In the genomic region with DNA sequence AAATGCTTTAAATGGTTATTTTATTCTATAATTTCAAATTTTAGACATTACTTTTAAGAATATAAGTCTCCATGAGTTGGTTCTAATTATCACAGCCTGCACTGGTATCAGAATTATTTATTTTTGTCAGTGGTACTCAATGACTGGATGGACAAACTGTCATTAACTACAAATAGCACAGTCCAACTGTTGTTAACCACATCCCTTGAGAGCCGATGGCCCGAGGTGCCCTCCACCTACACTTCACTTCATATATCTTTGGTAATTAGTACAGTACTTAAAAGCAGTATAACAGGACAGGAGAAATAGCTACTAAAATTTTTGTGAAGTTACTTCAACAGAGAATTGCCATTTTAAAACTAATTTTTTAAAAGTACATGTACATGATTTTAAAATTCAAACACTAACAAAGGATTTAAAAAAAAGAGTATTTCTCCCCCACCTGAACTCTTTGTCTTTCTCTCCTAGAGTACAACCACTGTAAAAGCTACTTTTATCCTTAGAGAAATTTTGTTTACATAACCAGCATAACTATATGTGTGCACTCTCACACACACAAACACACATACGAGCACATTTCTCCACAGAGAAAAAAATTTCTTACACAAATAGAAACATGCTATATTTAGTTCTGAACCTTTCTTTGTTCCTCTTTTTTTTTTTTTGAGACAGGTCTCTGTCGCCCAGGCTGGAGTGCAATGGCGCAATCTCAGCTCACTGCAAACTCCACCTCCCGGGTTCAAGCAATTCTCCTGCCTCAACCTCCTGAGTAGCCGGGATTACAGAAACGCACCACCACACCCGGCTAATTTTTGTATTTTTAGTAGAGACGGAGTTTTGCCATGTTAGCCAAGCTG, we compare ENCODE assay signal across 9 cellular contexts. TPM values are rescaled to one million over a fixed set of nuclear protein-coding genes. Genes with fewer than 3 reads are reported as not detected.
DNase-seq lines count a peak whose midpoint lies in the region; ATAC-seq and TF ChIP-seq lines count a peak whose summit lies in the region.
"Had no signal": no experiment of that assay in that cellular context is flagged by ENCODE, and none has a peak within 500 bp of the region (broad histone marks: within the 10 kb centered on the region; RNA-seq: fewer than 3 reads in every experiment).

No MANE protein-coding gene starts in this region.

- H3K36me3 Mint-ChIP-seq in mesothelial cell of epicardium, result peaks cover 32% of the 10 kb centered on the region
- H3K36me3 Mint-ChIP-seq in GM23338 (ENCODE audit: low read depth), result peaks cover 5% of the 10 kb centered on the region; the same call in 2 of the 3 replicates
- peaks cover 59% of the 10 kb centered on the region for H3K36me3 Mint-ChIP-seq in nephron progenitor cell (ENCODE audit: low read depth)

- H3K27ac ChIP-seq in GM23338 (ENCODE audit: low read depth), result no peak overlapping the region

- H3K4me1 Mint-ChIP-seq in mesothelial cell of epicardium (peaks cover 40% of the 10 kb centered on the region), GM23338 (peaks cover 2% of the 10 kb centered on the region; the same call in 2 of the 3 replicates), nephron progenitor cell (peaks cover 16% of the 10 kb centered on the region)

- TF ChIP-seq CTCF in mesothelial cell of epicardium (IDR thresholded peaks at IDR 0.05; ENCODE audit: unreplicated experiment) (no peak), GM23338 (conservative IDR thresholded peaks at IDR 0.05; ENCODE audit: low read depth in 2 of 2) (no peak), nephron progenitor cell (IDR thresholded peaks at IDR 0.05) (no peak)

- H3K4me3 ChIP-seq in GM23338, result no peak overlapping the region

- H2AFZ ChIP-seq in GM23338, result no peak overlapping the region

- no peaks in the 10 kb centered on the region for H3K4me1 ChIP-seq in GM23338 (ENCODE audit: insufficient read depth)

- H3K27ac Mint-ChIP-seq in mesothelial cell of epicardium, result peak overlapping the region; percentile 13
- H3K27ac Mint-ChIP-seq in GM23338, result no peak overlapping the region
- H3K27ac Mint-ChIP-seq in nephron progenitor cell, result no peak overlapping the region

- no peaks in the 10 kb centered on the region for H3K79me2 ChIP-seq in GM23338 (replicated peaks; ENCODE audit: insufficient read depth)

- no peak overlapping the region for H3K4me2 ChIP-seq in GM23338

- no peaks in the 10 kb centered on the region for H3K36me3 ChIP-seq in GM23338 (ENCODE audit: insufficient read depth)

- peak; percentile 73 for ATAC-seq in GM18909 (IDR thresholded peaks at IDR 0.05; ENCODE audit: poor library complexity, unreplicated experiment)
- peak; percentile 72 for ATAC-seq in HG02642 (IDR thresholded peaks at IDR 0.05; ENCODE audit: poor library complexity, unreplicated experiment)
- ATAC-seq in GM23338, result no peak

- no peaks in the 10 kb centered on the region for H3K9me2 ChIP-seq in GM23338 (ENCODE audit: insufficient read depth)

- H4K20me1 ChIP-seq in GM23338 (replicated peaks; ENCODE audit: insufficient read depth), result no peaks in the 10 kb centered on the region

- H3F3A ChIP-seq in GM23338 (replicated peaks; ENCODE audit: low read depth), result no peaks in the 10 kb centered on the region

- H3K4me3 Mint-ChIP-seq in mesothelial cell of epicardium (no peak overlapping the region), GM23338 (no peak overlapping the region), nephron progenitor cell (no peak overlapping the region)

- H3K9me3 Mint-ChIP-seq in mesothelial cell of epicardium (peaks cover 16% of the 10 kb centered on the region), GM23338 (peaks cover 11% of the 10 kb centered on the region), nephron progenitor cell (peaks cover 21% of the 10 kb centered on the region)

- DNase-seq in NAMALWA (ENCODE audit: low spot score), result peak; percentile 40
- no peak for DNase-seq in mesothelial cell of epicardium (ENCODE audit: low spot score in 2 of 2, unreplicated experiment in 2 of 2)
- no peak for DNase-seq in GM23338 (ENCODE audit: low spot score)
- no peak for DNase-seq in NCI-H2171 treated with DMSO at 0.1 percent for 48 hours (lab: John Stamatoyannopoulos, UW)
- DNase-seq in NCI-H226, result no peak
- DNase-seq in nephron progenitor cell, result no peak
- DNase-seq: NCI-H1930 had no signal

- peaks cover 11% of the 10 kb centered on the region for H3K27me3 ChIP-seq in GM23338 (ENCODE audit: insufficient read depth)

- H3K27me3 Mint-ChIP-seq in mesothelial cell of epicardium (ENCODE audit: low read depth), result no peaks in the 10 kb centered on the region
- H3K27me3 Mint-ChIP-seq in GM23338 (ENCODE audit: insufficient read depth, low read depth, poor library complexity), result peaks cover 6% of the 10 kb centered on the region
- peaks cover 3% of the 10 kb centered on the region for H3K27me3 Mint-ChIP-seq in nephron progenitor cell (ENCODE audit: low read depth, poor library complexity)

TF ChIP-seq in GM23338, 12 proteins besides CTCF, POLR2A, EP300 and RAD21 (continues in another document):
- no peak for TF ChIP-seq ZNF114 (CRISPR knock-in tag; IDR thresholded peaks at IDR 0.05)
- TF ChIP-seq, protein P1, sequence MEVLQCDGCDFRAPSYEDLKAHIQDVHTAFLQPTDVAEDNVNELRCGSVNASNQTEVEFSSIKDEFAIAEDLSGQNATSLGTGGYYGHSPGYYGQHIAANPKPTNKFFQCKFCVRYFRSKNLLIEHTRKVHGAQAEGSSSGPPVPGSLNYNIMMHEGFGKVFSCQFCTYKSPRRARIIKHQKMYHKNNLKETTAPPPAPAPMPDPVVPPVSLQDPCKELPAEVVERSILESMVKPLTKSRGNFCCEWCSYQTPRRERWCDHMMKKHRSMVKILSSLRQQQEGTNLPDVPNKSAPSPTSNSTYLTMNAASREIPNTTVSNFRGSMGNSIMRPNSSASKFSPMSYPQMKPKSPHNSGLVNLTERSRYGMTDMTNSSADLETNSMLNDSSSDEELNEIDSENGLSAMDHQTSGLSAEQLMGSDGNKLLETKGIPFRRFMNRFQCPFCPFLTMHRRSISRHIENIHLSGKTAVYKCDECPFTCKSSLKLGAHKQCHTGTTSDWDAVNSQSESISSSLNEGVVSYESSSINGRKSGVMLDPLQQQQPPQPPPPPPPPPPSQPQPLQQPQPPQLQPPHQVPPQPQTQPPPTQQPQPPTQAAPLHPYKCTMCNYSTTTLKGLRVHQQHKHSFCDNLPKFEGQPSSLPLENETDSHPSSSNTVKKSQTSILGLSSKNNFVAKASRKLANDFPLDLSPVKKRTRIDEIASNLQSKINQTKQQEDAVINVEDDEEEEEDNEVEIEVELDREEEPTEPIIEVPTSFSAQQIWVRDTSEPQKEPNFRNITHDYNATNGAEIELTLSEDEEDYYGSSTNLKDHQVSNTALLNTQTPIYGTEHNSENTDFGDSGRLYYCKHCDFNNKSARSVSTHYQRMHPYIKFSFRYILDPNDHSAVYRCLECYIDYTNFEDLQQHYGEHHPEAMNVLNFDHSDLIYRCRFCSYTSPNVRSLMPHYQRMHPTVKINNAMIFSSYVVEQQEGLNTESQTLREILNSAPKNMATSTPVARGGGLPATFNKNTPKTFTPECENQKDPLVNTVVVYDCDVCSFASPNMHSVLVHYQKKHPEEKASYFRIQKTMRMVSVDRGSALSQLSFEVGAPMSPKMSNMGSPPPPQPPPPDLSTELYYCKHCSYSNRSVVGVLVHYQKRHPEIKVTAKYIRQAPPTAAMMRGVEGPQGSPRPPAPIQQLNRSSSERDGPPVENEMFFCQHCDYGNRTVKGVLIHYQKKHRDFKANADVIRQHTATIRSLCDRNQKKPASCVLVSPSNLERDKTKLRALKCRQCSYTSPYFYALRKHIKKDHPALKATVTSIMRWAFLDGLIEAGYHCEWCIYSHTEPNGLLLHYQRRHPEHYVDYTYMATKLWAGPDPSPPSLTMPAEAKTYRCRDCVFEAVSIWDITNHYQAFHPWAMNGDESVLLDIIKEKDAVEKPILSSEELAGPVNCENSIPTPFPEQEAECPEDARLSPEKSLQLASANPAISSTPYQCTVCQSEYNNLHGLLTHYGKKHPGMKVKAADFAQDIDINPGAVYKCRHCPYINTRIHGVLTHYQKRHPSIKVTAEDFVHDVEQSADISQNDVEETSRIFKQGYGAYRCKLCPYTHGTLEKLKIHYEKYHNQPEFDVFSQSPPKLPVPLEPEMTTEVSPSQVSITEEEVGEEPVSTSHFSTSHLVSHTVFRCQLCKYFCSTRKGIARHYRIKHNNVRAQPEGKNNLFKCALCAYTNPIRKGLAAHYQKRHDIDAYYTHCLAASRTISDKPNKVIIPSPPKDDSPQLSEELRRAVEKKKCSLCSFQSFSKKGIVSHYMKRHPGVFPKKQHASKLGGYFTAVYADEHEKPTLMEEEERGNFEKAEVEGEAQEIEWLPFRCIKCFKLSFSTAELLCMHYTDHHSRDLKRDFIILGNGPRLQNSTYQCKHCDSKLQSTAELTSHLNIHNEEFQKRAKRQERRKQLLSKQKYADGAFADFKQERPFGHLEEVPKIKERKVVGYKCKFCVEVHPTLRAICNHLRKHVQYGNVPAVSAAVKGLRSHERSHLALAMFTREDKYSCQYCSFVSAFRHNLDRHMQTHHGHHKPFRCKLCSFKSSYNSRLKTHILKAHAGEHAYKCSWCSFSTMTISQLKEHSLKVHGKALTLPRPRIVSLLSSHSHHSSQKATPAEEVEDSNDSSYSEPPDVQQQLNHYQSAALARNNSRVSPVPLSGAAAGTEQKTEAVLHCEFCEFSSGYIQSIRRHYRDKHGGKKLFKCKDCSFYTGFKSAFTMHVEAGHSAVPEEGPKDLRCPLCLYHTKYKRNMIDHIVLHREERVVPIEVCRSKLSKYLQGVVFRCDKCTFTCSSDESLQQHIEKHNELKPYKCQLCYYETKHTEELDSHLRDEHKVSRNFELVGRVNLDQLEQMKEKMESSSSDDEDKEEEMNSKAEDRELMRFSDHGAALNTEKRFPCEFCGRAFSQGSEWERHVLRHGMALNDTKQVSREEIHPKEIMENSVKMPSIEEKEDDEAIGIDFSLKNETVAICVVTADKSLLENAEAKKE (CRISPR knock-in tag; IDR thresholded peaks at IDR 0.05), result no peak

RNA-seq across cellular contexts. Expression of gene TIFA, which starts 6.5 kb away (rescaled TPM):
- 12.0 to 12.4 TPM (median 12.3 TPM) in 3 replicates for total RNA-seq in mesothelial cell of epicardium
- total RNA-seq in GM23338 (2014; rRNA removed; shearing (Covaris generic)), result 1.6 and 4.7 TPM in 2 replicates
- polyA plus RNA-seq in GM23338 (2016; fragmentation: Nextera tagmentation; extraction: Ambion mirVana), result 1.5 and 2.6 TPM in 2 replicates

RNA-seq across cellular contexts. Expression of gene ALPK1, which starts 17.9 kb away (rescaled TPM):
- 25.7 to 26.9 TPM (median 26.3 TPM) in 3 replicates for total RNA-seq in mesothelial cell of epicardium
- 0.49 and 2.0 TPM in 2 replicates for total RNA-seq in GM23338 (2014; rRNA removed; shearing (Covaris generic))
- 0.10 TPM in 1 of 2 replicates, not detected in the other for polyA plus RNA-seq in GM23338 (2016; fragmentation: Nextera tagmentation; extraction: Ambion mirVana)

RNA-seq across cellular contexts. Expression of gene AP1AR, which starts 47.7 kb away (rescaled TPM):
- 15.3 to 15.5 TPM (median 15.4 TPM) in 3 replicates for total RNA-seq in mesothelial cell of epicardium
- 25.5 and 28.0 TPM in 2 replicates for total RNA-seq in GM23338 (2014; rRNA removed; shearing (Covaris generic))
- 17.5 and 18.5 TPM in 2 replicates for polyA plus RNA-seq in GM23338 (2016; fragmentation: Nextera tagmentation; extraction: Ambion mirVana)
